1 cellular context compared by ENCODE assay signal in the genomic region with DNA sequence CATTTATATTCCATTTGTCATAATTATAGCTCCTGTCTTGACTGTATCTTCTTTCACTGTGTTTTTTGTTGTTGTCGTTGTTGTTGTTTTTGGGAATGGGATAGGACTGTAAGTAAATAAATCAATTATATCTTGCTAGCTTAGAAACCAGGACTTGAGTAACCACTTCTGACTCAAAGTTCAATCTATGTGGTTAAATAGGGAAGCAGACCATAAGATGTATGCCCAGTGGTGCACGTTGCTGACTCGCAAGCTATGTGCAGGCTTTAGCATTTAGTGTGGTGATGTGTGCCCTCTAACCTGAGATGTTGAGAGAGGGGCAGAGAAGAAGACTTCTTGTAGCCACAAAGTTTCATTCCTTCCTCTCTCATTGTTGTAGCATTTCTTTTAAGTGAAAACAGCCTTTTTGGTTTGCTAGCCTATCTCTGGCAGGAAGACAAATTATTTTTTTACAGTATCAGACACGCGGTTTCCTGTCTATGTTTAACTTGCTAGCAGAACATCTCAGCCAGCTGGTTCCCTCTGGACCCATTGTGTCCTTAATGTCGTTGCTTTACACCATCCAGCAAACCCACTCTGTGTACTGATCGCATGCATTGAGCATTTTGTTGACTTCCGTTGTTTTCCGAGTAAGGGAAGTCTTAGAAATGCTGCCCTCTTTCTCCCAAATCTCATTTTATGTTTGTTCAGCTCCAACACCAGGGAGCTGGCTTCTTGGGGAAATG.
TF ChIP-seq lines count a peak whose summit lies in the region.

No MANE protein-coding gene starts in this region.

TF ChIP-seq in HepG2, 621 proteins besides CTCF, POLR2A, EP300 and RAD21:
- TF ChIP-seq, protein P1, sequence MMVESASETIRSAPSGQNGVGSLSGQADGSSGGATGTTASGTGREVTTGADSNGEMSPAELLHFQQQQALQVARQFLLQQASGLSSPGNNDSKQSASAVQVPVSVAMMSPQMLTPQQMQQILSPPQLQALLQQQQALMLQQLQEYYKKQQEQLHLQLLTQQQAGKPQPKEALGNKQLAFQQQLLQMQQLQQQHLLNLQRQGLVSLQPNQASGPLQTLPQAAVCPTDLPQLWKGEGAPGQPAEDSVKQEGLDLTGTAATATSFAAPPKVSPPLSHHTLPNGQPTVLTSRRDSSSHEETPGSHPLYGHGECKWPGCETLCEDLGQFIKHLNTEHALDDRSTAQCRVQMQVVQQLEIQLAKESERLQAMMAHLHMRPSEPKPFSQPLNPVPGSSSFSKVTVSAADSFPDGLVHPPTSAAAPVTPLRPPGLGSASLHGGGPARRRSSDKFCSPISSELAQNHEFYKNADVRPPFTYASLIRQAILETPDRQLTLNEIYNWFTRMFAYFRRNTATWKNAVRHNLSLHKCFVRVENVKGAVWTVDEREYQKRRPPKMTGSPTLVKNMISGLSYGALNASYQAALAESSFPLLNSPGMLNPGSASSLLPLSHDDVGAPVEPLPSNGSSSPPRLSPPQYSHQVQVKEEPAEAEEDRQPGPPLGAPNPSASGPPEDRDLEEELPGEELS (CRISPR knock-in tag; IDR thresholded peaks at IDR 0.05) = 0 out of 2 replicates have a peak, but pooled peaks have one; percentile 17
- TF ChIP-seq NKX3-1 (CRISPR knock-in tag; IDR thresholded peaks at IDR 0.05) (0 out of 2 replicates have a peak, but pooled peaks have one; percentile 53), FOXP1 (IDR thresholded peaks at IDR 0.05) (peak; percentile 61; the same call in 1 of the 2 replicates), FOXP1 (CRISPR knock-in tag; IDR thresholded peaks at IDR 0.05) (peak; percentile 53; the same call in 1 of the 2 replicates), TAF1 (CRISPR knock-in tag; IDR thresholded peaks at IDR 0.05) (no peak), SAP130 (CRISPR knock-in tag; IDR thresholded peaks at IDR 0.05; ENCODE audit: low read depth) (0 out of 2 replicates have a peak, but pooled peaks have one; percentile 10), SSRP1 (CRISPR knock-in tag; IDR thresholded peaks at IDR 0.05) (peak; percentile 17; the same call in 1 of the 2 replicates), ZNF891 (CRISPR knock-in tag; IDR thresholded peaks at IDR 0.05) (no peak), JUNB (CRISPR knock-in tag; IDR thresholded peaks at IDR 0.05; ENCODE audit: borderline replicate concordance) (peak; percentile 31; the same call in 1 of the 2 replicates), RBM22 (optimal IDR thresholded peaks at IDR 0.05; ENCODE audit: low read length) (peak; percentile 86), MED1 (CRISPR knock-in tag; IDR thresholded peaks at IDR 0.05) (0 out of 2 replicates have a peak, but pooled peaks have one; percentile 11), AGO2 (optimal IDR thresholded peaks at IDR 0.05; ENCODE audit: low read depth, low read length) (peak; percentile 17), ARNT2 (CRISPR knock-in tag; IDR thresholded peaks at IDR 0.05; ENCODE audit: low read depth) (peak; percentile 33; the same call in 1 of the 2 replicates), SOX6 (IDR thresholded peaks at IDR 0.05) (no peak), SOX6 (CRISPR knock-in tag; IDR thresholded peaks at IDR 0.05) (0 out of 2 replicates have a peak, but pooled peaks have one; percentile 8), ZNF136 (CRISPR knock-in tag; IDR thresholded peaks at IDR 0.05; ENCODE audit: low read depth) (no peak), POLR2G (IDR thresholded peaks at IDR 0.05; ENCODE audit: low read depth, low read length) (peak; percentile 58), ZFP91 (CRISPR knock-in tag; IDR thresholded peaks at IDR 0.05; ENCODE audit: borderline replicate concordance) (no peak), ZNF710 (CRISPR knock-in tag; IDR thresholded peaks at IDR 0.05; ENCODE audit: borderline replicate concordance) (no peak)
